In the genomic region with DNA sequence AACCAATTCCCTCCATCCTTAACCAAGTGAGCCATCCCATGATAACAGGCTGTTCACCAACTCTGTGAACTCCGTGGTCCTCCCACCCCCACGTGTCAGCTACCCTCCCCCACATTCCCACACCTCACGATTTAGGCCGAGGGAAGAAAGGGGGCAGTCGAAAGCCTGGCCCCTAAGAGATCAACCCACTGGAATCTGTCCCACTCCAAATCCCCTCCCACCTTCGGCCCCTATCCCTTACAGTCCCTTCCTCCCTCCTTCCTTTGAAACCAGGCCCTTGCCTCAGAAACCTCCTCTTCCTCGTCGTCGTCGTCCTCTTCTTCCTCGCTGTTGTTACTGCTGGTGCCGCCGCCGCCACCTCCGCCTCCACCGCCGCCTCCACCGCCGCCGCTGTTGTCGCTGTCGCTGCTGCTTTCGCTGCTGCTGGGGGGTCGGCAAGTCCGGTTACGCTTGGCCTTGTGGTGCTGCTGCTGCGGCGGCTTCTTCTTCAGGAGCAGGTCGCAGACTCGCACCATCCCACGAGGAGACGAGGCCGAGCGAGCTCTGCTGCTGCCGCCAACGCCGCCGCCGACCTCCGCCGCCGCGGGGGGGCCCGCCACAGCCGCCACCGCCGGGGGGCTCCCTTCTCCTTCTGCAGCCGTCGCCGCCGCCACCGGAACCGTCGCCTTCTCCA, we compare ENCODE assay signal across 8 cellular contexts. TPM values are rescaled to one million over a fixed set of nuclear protein-coding genes. Genes with fewer than 3 reads are reported as not detected.
DNase-seq lines count a peak whose midpoint lies in the region; ATAC-seq lines count a peak whose summit lies in the region.

No MANE protein-coding gene starts in this region.

- H3K4me1 ChIP-seq in effector memory CD4-positive, alpha-beta T cell (ENCODE audit: control insufficient read depth, insufficient read depth, low read length, poor library complexity, severe bottlenecking) = peaks cover 9% of the 10 kb centered on the region
- H3K4me1 ChIP-seq in mononuclear cell (ENCODE audit: insufficient read depth, low read length) = peaks cover 41% of the 10 kb centered on the region

- ATAC-seq in GM19397 (IDR thresholded peaks at IDR 0.05; ENCODE audit: unreplicated experiment) (peak; percentile 36), HG03432 (IDR thresholded peaks at IDR 0.05; ENCODE audit: unreplicated experiment) (peak; percentile 37)

- peak overlapping the region; percentile 81 for H3K4me3 ChIP-seq in effector memory CD4-positive, alpha-beta T cell (ENCODE audit: insufficient read depth, low read depth, low read length, poor library complexity, severe bottlenecking)
- H3K4me3 ChIP-seq in mononuclear cell (ENCODE audit: low read length) = peak overlapping the region; percentile 96

- peak overlapping the region; percentile 99 for H3K4me3 Mint-ChIP-seq in T-helper 1 cell treated with Interleukin-12 subunit alpha and Interleukin-12 subunit beta and Interleukin-4 antibody, amounts not matched to agents 30 μg/mL and 1 μg/mL, for 36 hours

- peaks cover 41% of the 10 kb centered on the region for H3K4me1 Mint-ChIP-seq in T-helper 1 cell treated with Interleukin-12 subunit alpha and Interleukin-12 subunit beta and Interleukin-4 antibody, amounts not matched to agents 30 μg/mL and 1 μg/mL, for 36 hours (ENCODE audit: low read depth)

- peaks cover 3% of the 10 kb centered on the region for H3K36me3 ChIP-seq in effector memory CD4-positive, alpha-beta T cell (ENCODE audit: control insufficient read depth, insufficient read depth, low read length)

- H3K9me3 Mint-ChIP-seq in T-helper 1 cell treated with Interleukin-12 subunit alpha and Interleukin-12 subunit beta and Interleukin-4 antibody, amounts not matched to agents 30 μg/mL and 1 μg/mL, for 36 hours = no peaks in the 10 kb centered on the region

- H3K27ac Mint-ChIP-seq in T-helper 1 cell treated with Interleukin-12 subunit alpha and Interleukin-12 subunit beta and Interleukin-4 antibody, amounts not matched to agents 30 μg/mL and 1 μg/mL, for 36 hours = peak overlapping the region; percentile 99

- DNase-seq in NCI-H524 (lab: John Stamatoyannopoulos, UW) = peak; percentile 22 to 64
- no peak for DNase-seq in NCI-H524 treated with DMSO at 0.1 percent for 48 hours (lab: John Stamatoyannopoulos, UW)
- DNase-seq in effector memory CD4-positive, alpha-beta T cell = no peak
- DNase-seq in ureter (ENCODE audit: low spot score) = peak; percentile 59

- no peaks in the 10 kb centered on the region for H3K27me3 ChIP-seq in effector memory CD4-positive, alpha-beta T cell (replicated peaks; ENCODE audit: control insufficient read depth, insufficient read depth, low read length, poor library complexity, severe bottlenecking)
- H3K27me3 ChIP-seq in mononuclear cell (ENCODE audit: insufficient read depth, low read length) = no peaks in the 10 kb centered on the region

- peaks cover 19% of the 10 kb centered on the region for H3K36me3 Mint-ChIP-seq in T-helper 1 cell treated with Interleukin-12 subunit alpha and Interleukin-12 subunit beta and Interleukin-4 antibody, amounts not matched to agents 30 μg/mL and 1 μg/mL, for 36 hours (ENCODE audit: low read depth)

- H3K9me3 ChIP-seq in effector memory CD4-positive, alpha-beta T cell (ENCODE audit: control insufficient read depth, low read length) = no peaks in the 10 kb centered on the region
- H3K9me3 ChIP-seq in mononuclear cell (ENCODE audit: low read depth, low read length) = no peaks in the 10 kb centered on the region

- peak overlapping the region; percentile 96 for H3K27ac ChIP-seq in effector memory CD4-positive, alpha-beta T cell (ENCODE audit: insufficient read depth, low read length, poor library complexity, severe bottlenecking)

- H3K27me3 Mint-ChIP-seq in T-helper 1 cell treated with Interleukin-12 subunit alpha and Interleukin-12 subunit beta and Interleukin-4 antibody, amounts not matched to agents 30 μg/mL and 1 μg/mL, for 36 hours (ENCODE audit: low read depth) = no peaks in the 10 kb centered on the region

RNA-seq across cellular contexts. Expression of a gene that starts 0.5 kb away (rescaled TPM):
- 34.4 TPM for total RNA-seq in mononuclear cell
- 101 TPM for total RNA-seq in ureter

Comparison
In these comparisons a context has a peak if more than half of its experiments do, and no peak if none do; other contexts are left out.
1. DNase-seq: peak in NCI-H524 (2 of 2) and ureter (single experiment); none in NCI-H524 treated with DMSO at 0.1 percent for 48 hours (single experiment) and effector memory CD4-positive, alpha-beta T cell (0 of 3).